In the genomic region with DNA sequence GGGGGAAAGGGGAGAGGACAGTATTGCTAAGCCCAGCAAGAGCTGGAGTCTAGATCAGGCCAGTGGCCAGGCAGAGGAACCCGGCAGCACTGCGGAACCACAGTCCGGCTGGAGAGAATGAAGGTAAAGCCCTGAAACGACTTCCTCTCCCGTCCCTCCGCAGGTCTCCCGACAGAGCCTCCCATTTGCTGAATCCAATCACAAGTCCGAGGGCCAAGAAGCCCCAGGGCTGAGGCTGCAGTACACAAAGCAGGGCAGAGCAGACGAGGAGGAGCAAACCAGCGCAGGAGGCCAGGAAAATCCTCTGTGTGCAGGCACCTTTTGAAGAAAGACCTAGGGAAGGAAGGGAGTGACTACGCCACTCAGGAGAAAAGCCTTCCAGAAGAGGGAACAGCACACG, we compare ENCODE assay signal across 20 cellular contexts.
"Had no signal": no experiment of that assay in that cellular context is flagged by ENCODE, and none has a peak within 500 bp of the region (broad histone marks: within the 10 kb centered on the region; RNA-seq: fewer than 3 reads in every experiment).

No MANE protein-coding gene starts in this region.

- H3K27me3 ChIP-seq: esophagus squamous epithelium, gastroesophageal sphincter, ovary, right atrium auricular region, sigmoid colon, stomach had no signal

- H3K9me3 Mint-ChIP-seq: effector memory CD8-positive, alpha-beta T cell had no signal

- ATAC-seq: effector memory CD8-positive, alpha-beta T cell; gastroesophageal sphincter; mucosa of descending colon; naive thymus-derived CD8-positive, alpha-beta T cell had no signal

- H3K27ac Mint-ChIP-seq: effector memory CD8-positive, alpha-beta T cell; naive thymus-derived CD8-positive, alpha-beta T cell had no signal

- H3K4me1 Mint-ChIP-seq: naive thymus-derived CD8-positive, alpha-beta T cell had no signal

- FAIRE-seq: urothelium cell line had no signal

- H3K9me3 ChIP-seq: esophagus squamous epithelium, gastroesophageal sphincter, mucosa of descending colon, ovary, right atrium auricular region, sigmoid colon, stomach had no signal

- H3K4me3 Mint-ChIP-seq: effector memory CD8-positive, alpha-beta T cell; naive thymus-derived CD8-positive, alpha-beta T cell had no signal

- H3K36me3 ChIP-seq: esophagus squamous epithelium, gastroesophageal sphincter, ovary, right atrium auricular region, sigmoid colon, stomach had no signal

- H3K27ac ChIP-seq: coronary artery, esophagus squamous epithelium, gastroesophageal sphincter, ovary, right atrium auricular region, sigmoid colon, skin epidermis, stomach had no signal

- H3K4me1 ChIP-seq: esophagus squamous epithelium, gastroesophageal sphincter, right atrium auricular region, sigmoid colon, stomach had no signal

- H3K27me3 Mint-ChIP-seq: naive thymus-derived CD8-positive, alpha-beta T cell had no signal

- DNase-seq: effector memory CD8-positive, alpha-beta T cell; esophagus squamous epithelium; foreskin fibroblast; glutamatergic neuron; kidney glomerular epithelial cell; mammary epithelial cell; mucosa of descending colon; naive thymus-derived CD8-positive, alpha-beta T cell; nucleus accumbens; ovary; sigmoid colon; stimulated activated CD4-positive, alpha-beta T cell treated with anti-CD3 and anti-CD28 coated beads, Interleukin-2, amount 100 ng/mL, for 24 hours; stimulated activated naive CD4-positive, alpha-beta T cell; stomach; substantia nigra had no signal

- H3K4me3 ChIP-seq: coronary artery, esophagus squamous epithelium, gastroesophageal sphincter, mucosa of descending colon, ovary, right atrium auricular region, sigmoid colon, skin epidermis, stomach had no signal
